26 cellular contexts compared by ENCODE assay signal in the genomic region with DNA sequence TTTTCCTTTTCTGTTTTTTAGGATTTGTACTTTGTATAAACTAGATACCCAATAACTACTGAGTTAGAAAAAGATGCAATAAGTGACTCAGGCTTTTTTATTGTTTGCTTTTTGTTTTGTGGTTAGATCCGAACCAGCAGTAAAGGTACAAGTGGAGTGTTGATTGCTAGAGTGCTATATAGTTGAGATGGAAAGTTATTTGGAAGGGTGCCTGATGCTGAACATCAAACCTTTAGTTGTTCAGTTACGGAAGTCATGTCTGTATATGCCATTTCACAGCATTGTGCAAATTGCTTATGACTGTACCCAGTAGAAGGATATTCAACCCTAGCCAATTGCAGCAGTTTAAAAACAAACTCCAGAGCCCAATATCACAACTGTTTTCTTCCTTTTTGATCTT.
"Had no signal": no experiment of that assay in that cellular context is flagged by ENCODE, and none has a peak within 500 bp of the region (broad histone marks: within the 10 kb centered on the region; RNA-seq: fewer than 3 reads in every experiment).

No MANE protein-coding gene starts in this region.

- H3K4me1 Mint-ChIP-seq: activated naive CD4-positive, alpha-beta T cell treated with anti-CD3 and anti-CD28 coated beads, Interleukin-2, amount 50 U/mL, for 24 hours; mesothelial cell of epicardium had no signal

- H3K36me3 ChIP-seq: brain microvascular endothelial cell, esophagus squamous epithelium, heart right ventricle, left ventricle myocardium inferior, neutrophil, ovary, prostate gland, spleen, thoracic aorta, vagina had no signal

- H3K27me3 ChIP-seq: brain microvascular endothelial cell, esophagus squamous epithelium, heart right ventricle, neutrophil, ovary, spleen, vagina had no signal

- H3K27ac Mint-ChIP-seq: activated CD8-positive, alpha-beta T cell treated with anti-CD3 and anti-CD28 coated beads, Interleukin-2, amount 10 ng/mL, durations not matched to agents 7 days and 5 days; activated naive CD4-positive, alpha-beta T cell treated with anti-CD3 and anti-CD28 coated beads, Interleukin-2, amount 50 U/mL, for 24 hours; activated T-helper 1 cell treated with anti-CD3 and anti-CD28 coated beads, Interleukin-12 subunit alpha, Interleukin-12 subunit beta, Interleukin-2, Interleukin-4 antibody, amounts not matched to agents 30 ng/mL and 10 ng/mL and 1 ng/mL, durations not matched to agents 14 hours and 24 hours and 36 hours; mesothelial cell of epicardium; natural killer cell treated with Interleukin-12 subunit alpha and Interleukin-12 subunit beta and Interleukin-15 and Interleukin-18, amount 100 ng/mL, for 72 hours; type B pancreatic cell had no signal

- H3K9me3 Mint-ChIP-seq: activated T-helper 1 cell treated with anti-CD3 and anti-CD28 coated beads, Interleukin-12 subunit alpha, Interleukin-12 subunit beta, Interleukin-2, Interleukin-4 antibody, amounts not matched to agents 30 ng/mL and 10 ng/mL and 1 ng/mL, durations not matched to agents 14 hours and 24 hours and 36 hours had no signal

- H3K4me3 ChIP-seq: esophagus squamous epithelium, heart right ventricle, left ventricle myocardium inferior, ovary, prostate gland, spleen, thoracic aorta, vagina had no signal

- H3K4me1 ChIP-seq: esophagus squamous epithelium, heart right ventricle, left ventricle myocardium inferior, prostate gland, spleen, vagina had no signal

- H3K36me3 Mint-ChIP-seq: activated naive CD4-positive, alpha-beta T cell treated with anti-CD3 and anti-CD28 coated beads, Interleukin-2, amount 50 U/mL, for 24 hours; mesothelial cell of epicardium; natural killer cell treated with Interleukin-12 subunit alpha and Interleukin-12 subunit beta and Interleukin-15 and Interleukin-18, amount 100 ng/mL, for 72 hours; type B pancreatic cell had no signal

- H3K4me3 Mint-ChIP-seq: activated CD8-positive, alpha-beta T cell treated with anti-CD3 and anti-CD28 coated beads, Interleukin-2, amount 10 ng/mL, durations not matched to agents 7 days and 5 days; activated naive CD4-positive, alpha-beta T cell treated with anti-CD3 and anti-CD28 coated beads, Interleukin-2, amount 50 U/mL, for 24 hours; activated T-helper 1 cell treated with anti-CD3 and anti-CD28 coated beads, Interleukin-12 subunit alpha, Interleukin-12 subunit beta, Interleukin-2, Interleukin-4 antibody, amounts not matched to agents 30 ng/mL and 10 ng/mL and 1 ng/mL, durations not matched to agents 14 hours and 24 hours and 36 hours; mesothelial cell of epicardium; natural killer cell treated with Interleukin-12 subunit alpha and Interleukin-12 subunit beta and Interleukin-15 and Interleukin-18, amount 100 ng/mL, for 72 hours; type B pancreatic cell had no signal

- H3K27ac ChIP-seq: brain microvascular endothelial cell, esophagus squamous epithelium, heart right ventricle, left ventricle myocardium inferior, neutrophil, ovary, prostate gland, spleen, thoracic aorta, vagina had no signal

- ATAC-seq: activated CD8-positive, alpha-beta T cell treated with anti-CD3 and anti-CD28 coated beads, Interleukin-2, amount 10 ng/mL, durations not matched to agents 7 days and 5 days; heart right ventricle; natural killer cell treated with Interleukin-12 subunit alpha and Interleukin-12 subunit beta and Interleukin-15 and Interleukin-18, amount 100 ng/mL, for 72 hours had no signal

- H3K9me3 ChIP-seq: esophagus squamous epithelium, left ventricle myocardium inferior, neutrophil, ovary, prostate gland, thoracic aorta, vagina had no signal

- DNase-seq: activated CD4-positive, alpha-beta T cell treated with anti-CD3 and anti-CD28 coated beads for 1 hour; activated CD4-positive, alpha-beta T cell treated with anti-CD3 and anti-CD28 coated beads, Interleukin-2, amount 50 U/mL, for 1 hour; activated CD8-positive, alpha-beta T cell treated with anti-CD3 and anti-CD28 coated beads, Interleukin-2, amount 10 ng/mL, durations not matched to agents 7 days and 5 days; activated gamma-delta T cell; aorta; brain microvascular endothelial cell; central memory CD4-positive, alpha-beta T cell; effector memory CD4-positive, alpha-beta T cell; esophagus squamous epithelium; heart right ventricle; kidney; left ventricle myocardium inferior; ovary; spleen; stimulated activated CD4-positive, alpha-beta T cell treated with anti-CD3 and anti-CD28 coated beads, Interleukin-4, amount 100 ng/mL, for 1 hour; stimulated activated naive CD4-positive, alpha-beta T cell treated with Interleukin-2 at 50 U/mL for 16 hours; T-helper 9 cell had no signal
